Comparison of ENCODE assay signal across 28 cellular contexts in the genomic region with DNA sequence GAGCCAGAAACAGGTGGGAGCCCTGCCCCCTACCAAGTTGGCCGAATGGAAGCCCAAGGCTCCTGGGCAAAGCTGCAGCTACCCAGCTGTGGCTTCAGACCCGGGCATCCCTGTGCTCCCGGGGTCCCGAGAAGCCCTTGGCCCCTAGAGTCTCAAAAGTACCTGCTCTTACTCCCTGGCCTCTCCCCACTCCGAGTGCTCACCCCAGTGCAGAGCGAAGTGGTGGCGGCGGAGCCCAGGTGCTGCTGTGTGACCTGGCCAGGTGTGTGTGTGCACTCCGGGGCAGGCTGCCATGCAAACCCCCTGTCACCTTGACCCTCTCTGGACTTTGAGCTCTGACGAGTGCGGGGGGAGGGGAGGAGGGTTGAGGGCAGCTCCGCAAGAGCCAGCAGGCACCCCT.
"Had no signal": no experiment of that assay in that cellular context is flagged by ENCODE, and none has a peak within 500 bp of the region (broad histone marks: within the 10 kb centered on the region; RNA-seq: fewer than 3 reads in every experiment).

No MANE protein-coding gene starts in this region.

- ATAC-seq: activated CD8-positive, alpha-beta memory T cell treated with anti-CD3 and anti-CD28 coated beads, Interleukin-2, amount 10 ng/mL, durations not matched to agents 7 days and 5 days; activated naive CD4-positive, alpha-beta T cell treated with anti-CD3 and anti-CD28 coated beads, Interleukin-2, amount 50 U/mL, for 72 hours; activated naive CD8-positive, alpha-beta T cell treated with anti-CD3 and anti-CD28 coated beads, Interleukin-2, amount 50 U/mL, for 24 hours; T-helper 17 cell had no signal

- H3K4me1 ChIP-seq: Peyer's patch had no signal

- H3K4me2 ChIP-seq: KMS-11 had no signal

- H3K27ac ChIP-seq: cardiac muscle cell, KMS-11, Peyer's patch, RWPE1 had no signal

- H3K4me3 ChIP-seq: cardiac muscle cell, MG63, Peyer's patch had no signal

- H3K27me3 ChIP-seq: cardiac muscle cell, MG63, Peyer's patch had no signal

- H3K9ac ChIP-seq: KMS-11 had no signal

- FAIRE-seq: astrocyte had no signal

- H3K9me3 ChIP-seq: MG63, Peyer's patch had no signal

- H3K36me3 ChIP-seq: cardiac muscle cell, MG63, Peyer's patch had no signal

- DNase-seq: activated B cell treated with CpG ODN at 0.5 μM for 24 hours; activated CD4-positive, alpha-beta T cell treated with anti-CD3 and anti-CD28 coated beads for 1 hour; activated CD4-positive, alpha-beta T cell treated with anti-CD3 and anti-CD28 coated beads, Interleukin-2, amount 10 ng/mL, durations not matched to agents 24 days and 14 days; activated CD4-positive, alpha-beta T cell treated with anti-CD3 and anti-CD28 coated beads, Interleukin-2, amount 50 U/mL, for 48 hours; activated CD8-positive, alpha-beta memory T cell treated with anti-CD3 and anti-CD28 coated beads, Interleukin-2, amount 10 ng/mL, durations not matched to agents 7 days and 5 days; activated effector memory CD4-positive, alpha-beta T cell treated with Interleukin-2 at 50 U/mL for 16 hours; activated naive CD4-positive, alpha-beta T cell; activated naive CD8-positive, alpha-beta T cell treated with anti-CD3 and anti-CD28 coated beads, Interleukin-2, amount 50 U/mL, for 24 hours; activated T-cell treated with anti-CD3 and anti-CD28 coated beads, Interleukin-2, amount 50 U/mL, for 24 hours; amniotic stem cell; MG63; MV-4-11; NCI-H1092 treated with DMSO at 0.1 percent for 48 hours; NCI-H1417 treated with DMSO at 0.1 percent for 48 hours; NCI-H1694 treated with DMSO at 0.1 percent for 48 hours; NCI-H2029 treated with DMSO at 0.1 percent for 48 hours; NCI-H345; NCI-H510A; NCI-H69; SHP77; T-helper 17 cell; T-helper 9 cell had no signal
